Comparison of ENCODE assay signal across 19 cellular contexts in genomic region chr7:128071801-128072200, GRCh38. TPM values are rescaled to one million over a fixed set of nuclear protein-coding genes. Genes with fewer than 3 reads are reported as not detected.
DNase-seq lines count a peak whose midpoint lies in the region; ATAC-seq, FAIRE-seq and TF ChIP-seq lines count a peak whose summit lies in the region.
"Had no signal": no experiment of that assay in that cellular context is flagged by ENCODE, and none has a peak within 500 bp of the region (broad histone marks: within the 10 kb centered on the region; RNA-seq: fewer than 3 reads in every experiment).

No MANE protein-coding gene starts in this region.

- H3K27ac ChIP-seq in HepG2 (ENCODE audit: extremely low read length, insufficient read depth, low read length): no peak overlapping the region
- H3K27ac ChIP-seq in right lobe of liver: no peak overlapping the region
- no peak overlapping the region for H3K27ac ChIP-seq in H1 (ENCODE audit: low read depth, low read length)
- H3K27ac ChIP-seq: HL-60 had no signal

- no peak for FAIRE-seq in HepG2 (lab: Jason Lieb, UNC)
- FAIRE-seq in H1 (lab: Jason Lieb, UNC): no peak
- FAIRE-seq: A204.1, GM12892, GM19239, H54 had no signal

- H3K36me3 Mint-ChIP-seq in progenitor cell of endocrine pancreas (ENCODE audit: insufficient read depth): peaks cover 11% of the 10 kb centered on the region

- ATAC-seq in HepG2 (no peak), right lobe of liver (no peak), HG03565 (IDR thresholded peaks at IDR 0.05; ENCODE audit: unreplicated experiment) (no peak), GM19395 (IDR thresholded peaks at IDR 0.05; ENCODE audit: unreplicated experiment) (no peak)
- ATAC-seq: HCT116 had no signal

- CTCF ChIA-PET in HepG2 (lab: Yijun Ruan, JAX; ENCODE audit: low intra/inter-chr PET ratio, low total read pairs) (no interaction called here), H1 (lab: Charles Lee; ENCODE audit: partially characterized antibody) (interaction anchor here (4.5 to 16.6 kb wide), 3 partner anchors 11 to 137 kb away, joined by 16 to 135 read pairs (median 47); no protein-coding TSS in a partner anchor)

- H3K36me3 ChIP-seq in HepG2 (replicated peaks in 1 of 2; ENCODE audit: control insufficient read depth in 1 of 2, insufficient read depth in 2 of 2, low read length in 2 of 2): peaks cover 18 to 62% of the 10 kb centered on the region in 2 experiments
- peaks cover 0 to 4% (median 1%) of the 10 kb centered on the region in 4 donors for H3K36me3 ChIP-seq in right lobe of liver
- H3K36me3 ChIP-seq in H1 (ENCODE audit: control insufficient read depth in 2 of 4, insufficient read depth in 4 of 4, low read length in 3 of 4): no peaks in the 10 kb centered on the region

- no peak overlapping the region for H3K4me3 Mint-ChIP-seq in progenitor cell of endocrine pancreas (ENCODE audit: low read depth)
- H3K4me3 Mint-ChIP-seq: B cell had no signal

- in situ Hi-C loops in HepG2 (cut with HindIII; ENCODE audit: extremely low pct_ligation_motif_present, low pct_unique_long_range_greater_than_20kb): no loop called here

- no peak for DNase-seq in HepG2 (ENCODE audit: low spot score)
- DNase-seq in right lobe of liver: no peak
- DNase-seq in H1 (ENCODE audit: low read depth in 1 of 2, low spot score in 2 of 2): no peak
- no peak for DNase-seq in progenitor cell of endocrine pancreas (ENCODE audit: low spot score, unreplicated experiment)
- no peak for DNase-seq in SIG-M5 (lab: John Stamatoyannopoulos, UW)
- DNase-seq: C1 segment of cervical spinal cord; CD4-positive, alpha-beta T cell; DND-41; GDM1; IMR-90 had no signal

- 0 out of 2 replicates have a peak overlapping the region, but pooled peaks have one; percentile 10 for H2BK5ac ChIP-seq in H1 (ENCODE audit: low read depth, low read length)

- H4K5ac ChIP-seq in H1 (ENCODE audit: insufficient read length, low read depth, low read length): no peak overlapping the region

- H3K4me1 ChIP-seq in HepG2 (ENCODE audit: insufficient read depth, low read length) (no peaks in the 10 kb centered on the region), right lobe of liver (peaks cover 0 to 3% (median 0%) of the 10 kb centered on the region in 4 donors), H1 (replicated peaks in 1 of 4; ENCODE audit: control insufficient read depth in 3 of 4, insufficient read depth in 4 of 4, low read length in 3 of 4) (peaks cover 0 to 8% (median 2%) of the 10 kb centered on the region in 4 experiments; a peak in 3 of 7 replicates)

- H3K14ac ChIP-seq in H1 (ENCODE audit: insufficient read length): no peak overlapping the region

- H2AFZ ChIP-seq in HepG2 (ENCODE audit: low read length) (no peak overlapping the region), H1 (ENCODE audit: low read length) (no peak overlapping the region)

- no peaks in the 10 kb centered on the region for H4K20me1 ChIP-seq in HepG2 (ENCODE audit: insufficient read depth, low read length)
- peaks cover 3 to 6% of the 10 kb centered on the region in 2 experiments for H4K20me1 ChIP-seq in H1 (replicated peaks in 1 of 2; ENCODE audit: control insufficient read depth in 1 of 2, insufficient read depth in 2 of 2, low read length in 2 of 2)

- H2BK12ac ChIP-seq in H1 (ENCODE audit: low read depth, low read length): no peak overlapping the region

- H3K79me1 ChIP-seq in H1 (ENCODE audit: low read depth, low read length): peaks cover 2% of the 10 kb centered on the region; the same call in 1 of the 2 replicates

- peak overlapping the region; percentile 29 for H3K27ac Mint-ChIP-seq in progenitor cell of endocrine pancreas
- H3K27ac Mint-ChIP-seq: B cell; CD4-positive, alpha-beta T cell had no signal

- H3K4me2 ChIP-seq in HepG2 (ENCODE audit: low read depth, low read length): no peak overlapping the region
- H3K4me2 ChIP-seq in H1 (ENCODE audit: insufficient read depth in 1 of 2, low read depth in 2 of 2, low read length in 2 of 2): no peak overlapping the region

- no peak overlapping the region for H2BK20ac ChIP-seq in H1 (ENCODE audit: low read length)

- H4K8ac ChIP-seq in H1 (ENCODE audit: extremely low read depth, insufficient read depth, low read length): no peak overlapping the region

- H3K4me3 ChIP-seq in HepG2 (replicated peaks in 1 of 3; ENCODE audit: insufficient read depth in 1 of 3, low read depth in 2 of 3, low read length in 3 of 3) (no peak overlapping the region), right lobe of liver (no peak overlapping the region), H1 (ENCODE audit: extremely low read depth in 1 of 4, insufficient read depth in 2 of 4, low read depth in 3 of 4, low read length in 4 of 4) (no peak overlapping the region)

- no TSS peak for BruUV-seq in HepG2 (replicated peaks; lab: Mats Ljungman, UMichigan)

- no peak overlapping the region for H3K56ac ChIP-seq in H1 (replicated peaks; ENCODE audit: insufficient read length, low read depth, low read length)

- H3K79me2 ChIP-seq in HepG2 (ENCODE audit: insufficient read depth, low read length) (no peaks in the 10 kb centered on the region), H1 (ENCODE audit: control insufficient read depth in 1 of 2, insufficient read depth in 2 of 2, low read length in 2 of 2) (no peaks in the 10 kb centered on the region)

- TF ChIP-seq EP300 in HepG2 (IDR thresholded peaks at IDR 0.05; ENCODE audit: low read depth in 2 of 2, low read length in 2 of 2) (no peak), HepG2 (CRISPR knock-in tag; IDR thresholded peaks at IDR 0.05; ENCODE audit: borderline replicate concordance) (no peak), H1 (IDR thresholded peaks at IDR 0.05; ENCODE audit: borderline replicate concordance in 1 of 2, low read depth in 2 of 2, low read length in 2 of 2) (no peak)

- no peak overlapping the region for H2AK5ac ChIP-seq in H1 (ENCODE audit: low read depth, low read length)

- POLR2A ChIA-PET in HepG2 (lab: Yijun Ruan, JAX) (no interaction called here), H1 (lab: Charles Lee; ENCODE audit: partially characterized antibody) (interaction anchor here (1.4 kb wide), 1 partner anchor 21 kb away, joined by 3 read pairs; no protein-coding TSS in a partner anchor)

- H2BK120ac ChIP-seq in H1 (replicated peaks; ENCODE audit: low read depth, low read length): no peak overlapping the region

- TF ChIP-seq RAD21 in HepG2 (CRISPR knock-in tag; IDR thresholded peaks at IDR 0.05) (no peak), H1 (IDR thresholded peaks at IDR 0.05 in 1 of 2, conservative IDR thresholded peaks at IDR 0.05 in 1 of 2; ENCODE audit: low read depth in 2 of 2, low read length in 2 of 2) (no peak)

- no peak overlapping the region for H4K91ac ChIP-seq in H1 (replicated peaks; ENCODE audit: insufficient read length, low read length)

- no peaks in the 10 kb centered on the region for H3K23me2 ChIP-seq in H1 (ENCODE audit: low read depth, low read length)

- no peak overlapping the region for H3K4ac ChIP-seq in H1 (replicated peaks; ENCODE audit: insufficient read length, low read depth, low read length)

- 98% methylated on average over 5 of the region's 11 CpGs for WGBS in HepG2 (ENCODE audit: low lambda C conversion rate)
- WGBS in right lobe of liver (ENCODE audit: insufficient coverage, low coverage, low lambda C conversion rate, missing lambda C conversion rate): 76% methylated on average over 4 of the region's 11 CpGs
- WGBS in H1 (ENCODE audit: extremely low coverage in 1 of 2, insufficient coverage in 1 of 2, insufficient read length in 1 of 2, insufficient replicate concordance in 2 of 2, low coverage in 1 of 2, low lambda C conversion rate in 2 of 2, missing lambda C conversion rate in 1 of 2), 2 experiments: 83% methylated on average over 11 of the region's 11 CpGs; no CpG with 5 or more reads in 1 of the 2 experiments

- no peak overlapping the region for H3K23ac ChIP-seq in H1 (ENCODE audit: insufficient read length)

- H3K9me3 ChIP-seq in HepG2 (ENCODE audit: low read length) (no peaks in the 10 kb centered on the region), right lobe of liver (no peaks in the 10 kb centered on the region), H1 (ENCODE audit: insufficient read depth in 2 of 2, low read depth in 1 of 2, low read length in 1 of 2) (no peaks in the 10 kb centered on the region)

- no peak for TF ChIP-seq CTCF in HepG2 (CRISPR knock-in tag; IDR thresholded peaks at IDR 0.05)
- no peak for TF ChIP-seq CTCF in right lobe of liver (IDR thresholded peaks at IDR 0.05)
- TF ChIP-seq CTCF in H1 (IDR thresholded peaks at IDR 0.05; ENCODE audit: control extremely low read depth in 1 of 3, insufficient read depth in 1 of 3, low read depth in 1 of 3, low read length in 3 of 3): no peak
- no peak for TF ChIP-seq CTCF in progenitor cell of endocrine pancreas (IDR thresholded peaks at IDR 0.05; ENCODE audit: unreplicated experiment)

- H3K27me3 ChIP-seq in HepG2 (ENCODE audit: control insufficient read depth in 1 of 2, insufficient read depth in 2 of 2, low read length in 2 of 2) (no peaks in the 10 kb centered on the region), right lobe of liver (no peaks in the 10 kb centered on the region), H1 (replicated peaks in 1 of 4; ENCODE audit: control insufficient read depth in 3 of 4, extremely low read depth in 1 of 4, insufficient read depth in 3 of 4, low read length in 3 of 4) (no peaks in the 10 kb centered on the region)

- no peak overlapping the region for H2BK15ac ChIP-seq in H1 (ENCODE audit: low read length)

- H3K4me1 Mint-ChIP-seq in progenitor cell of endocrine pancreas (ENCODE audit: low read depth): no peaks in the 10 kb centered on the region
- H3K4me1 Mint-ChIP-seq: B cell had no signal

- intact Hi-C loops in HepG2 (cut with micrococcal nuclease; ENCODE audit: unreplicated experiment) (no loop called here), right lobe of liver (cut with DNase I) (no loop called here)

- H3K9ac ChIP-seq in HepG2 (ENCODE audit: insufficient read depth, low read depth, low read length): no peak overlapping the region
- no peak overlapping the region for H3K9ac ChIP-seq in H1 (replicated peaks in 1 of 4; ENCODE audit: extremely low read depth in 1 of 4, low read depth in 3 of 4, low read length in 3 of 4)

- no peaks in the 10 kb centered on the region for H3K27me3 Mint-ChIP-seq in progenitor cell of endocrine pancreas
- H3K27me3 Mint-ChIP-seq: B cell; CD4-positive, alpha-beta T cell had no signal

- H3K9me3 Mint-ChIP-seq in progenitor cell of endocrine pancreas (ENCODE audit: low read depth): peaks cover 4% of the 10 kb centered on the region
- H3K9me3 Mint-ChIP-seq: CD4-positive, alpha-beta T cell had no signal

- TF ChIP-seq POLR2A in HepG2 (IDR thresholded peaks at IDR 0.05; ENCODE audit: insufficient read depth in 1 of 2, low read depth in 2 of 2, low read length in 2 of 2) (no peak), right lobe of liver (IDR thresholded peaks at IDR 0.05) (no peak), H1 (IDR thresholded peaks at IDR 0.05; ENCODE audit: control extremely low read depth in 1 of 2, low read depth in 2 of 2, low read length in 2 of 2) (no peak)

- no peak overlapping the region for H3K18ac ChIP-seq in H1 (ENCODE audit: extremely low read depth, low read length)

RNA-seq across cellular contexts. Expression of gene LRRC4, which starts 40.6 kb away (rescaled TPM):
- total RNA-seq in HepG2 (2016; rRNA removed; fragmentation: Illumina TruSeq; extraction: Trizol) (not detected in 2 replicates), right lobe of liver (1 to 10 TPM in 5 of 6 experiments, under 1 TPM in 1; 0.74 to 4.0 (median 2.5) TPM), progenitor cell of endocrine pancreas (15.9 and 19.4 TPM in 2 replicates)
- not detected in 2 replicates for total RNA-seq in HepG2 (2016; cell fraction: cytosol; rRNA removed; fragmentation: Illumina TruSeq; extraction: Trizol; ENCODE audit: low read depth)
- total RNA-seq in HepG2 (2016; cell fraction: insoluble cytoplasmic fraction; rRNA removed; fragmentation: Illumina TruSeq; extraction: Trizol): not detected in 2 replicates
- total RNA-seq in HepG2 (2016; cell fraction: membrane; rRNA removed; fragmentation: Illumina TruSeq; extraction: Trizol): not detected in 2 replicates
- not detected in 2 replicates for total RNA-seq in HepG2 (2016; cell fraction: nucleus; rRNA removed; fragmentation: Illumina TruSeq; extraction: Trizol)
- polyA plus RNA-seq in HepG2 (2011; rRNA removed) (not detected in 2 replicates), H1 (2011; rRNA removed) (15.4 and 16.4 TPM in 2 replicates)
- not detected in 2 replicates for polyA plus RNA-seq in HepG2 (2011; cell fraction: cytosol; rRNA removed)
- polyA plus RNA-seq in HepG2 (2011; cell fraction: nucleus; rRNA removed): not detected in 2 replicates
- 0.08 and 0.23 TPM in 2 replicates for polyA plus RNA-seq in HepG2 (2012)
- not detected in 2 replicates for polyA plus RNA-seq in HepG2 (2016; cell fraction: cytosol; fragmentation: Illumina TruSeq; extraction: Trizol; ENCODE audit: low read depth)
- not detected in 2 replicates for polyA plus RNA-seq in HepG2 (2016; cell fraction: insoluble cytoplasmic fraction; fragmentation: Illumina TruSeq; extraction: Trizol; ENCODE audit: low read depth)
- polyA plus RNA-seq in HepG2 (2016; cell fraction: membrane; fragmentation: Illumina TruSeq; extraction: Trizol; ENCODE audit: low read depth): not detected in 2 replicates
- polyA plus RNA-seq in HepG2 (2016; cell fraction: nucleus; fragmentation: Illumina TruSeq; extraction: Trizol; ENCODE audit: insufficient read depth, low read depth): not detected in 2 replicates
- polyA minus RNA-seq in HepG2 (2011; rRNA and poly(A)+ RNA removed; ENCODE audit: low replicate concordance): not detected in 2 replicates
- polyA minus RNA-seq in HepG2 (2011; cell fraction: cytosol; rRNA and poly(A)+ RNA removed): not detected in 2 replicates
- polyA minus RNA-seq in HepG2 (2011; cell fraction: nucleus; rRNA and poly(A)+ RNA removed): not detected in 2 replicates
- total RNA-seq in H1 (2021; fragmentation: NEBNext Ultra II Directional; extraction: Animal tissue kit (Norgen Biotek cat#: 25700)): 13.4 and 15.1 TPM in 2 replicates
- polyA plus RNA-seq in H1 (2011; cell fraction: cytosol; rRNA removed): 10.3 TPM
- polyA plus RNA-seq in H1 (2011; cell fraction: nucleus; rRNA removed): 18.4 TPM
- polyA plus RNA-seq in H1 (2012, experiment 1 of 2): 8.4 to 11.6 TPM (median 9.6 TPM) in 4 replicates
- polyA plus RNA-seq in H1 (2012, experiment 2 of 2): 5.7 TPM
- 6.2 TPM for polyA plus RNA-seq in H1 (2013, experiment 1 of 2)
- polyA plus RNA-seq in H1 (2013, experiment 2 of 2): 5.9 TPM
- polyA minus RNA-seq in H1 (2011; rRNA and poly(A)+ RNA removed): 25.0 and 27.3 TPM in 2 replicates
- polyA minus RNA-seq in H1 (2011; cell fraction: cytosol; rRNA and poly(A)+ RNA removed): 6.7 TPM
- polyA minus RNA-seq in H1 (2011; cell fraction: nucleus; rRNA and poly(A)+ RNA removed): 13.3 TPM
